ENCODE assay signal across 1 cellular context in the genomic region with DNA sequence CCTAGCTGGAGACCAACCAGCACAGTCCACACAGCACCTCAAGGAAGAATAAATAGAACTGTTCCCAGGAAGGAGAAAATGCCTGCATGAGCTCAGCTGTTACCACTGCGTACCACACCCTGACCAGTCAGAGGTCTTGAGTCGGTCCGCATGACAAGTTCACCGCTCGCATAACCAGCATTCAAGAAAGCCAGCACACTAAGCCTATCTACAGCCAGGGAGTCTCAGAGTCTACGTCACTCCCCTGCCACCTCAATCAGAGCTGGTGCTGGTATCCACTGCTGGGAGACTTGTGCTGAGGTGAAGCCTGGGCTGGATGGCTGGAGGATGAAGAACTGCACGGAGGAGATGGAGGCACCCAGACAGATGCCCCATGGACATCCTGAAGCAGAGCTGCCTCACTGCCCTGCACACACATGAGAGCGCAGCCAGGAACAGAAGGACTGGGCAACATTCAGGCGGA.
TF ChIP-seq lines count a peak whose summit lies in the region.

No MANE protein-coding gene starts in this region.

TF ChIP-seq in IMR-90, 13 proteins besides CTCF, POLR2A, EP300 and RAD21 (continued from another document):
- no peak for TF ChIP-seq MAFK (IDR thresholded peaks at IDR 0.05; ENCODE audit: low read depth, low read length)
- TF ChIP-seq SMC3 (IDR thresholded peaks at IDR 0.05; ENCODE audit: low read depth, low read length): no peak
